Comparison of ENCODE assay signal across 8 cellular contexts in the genomic region with DNA sequence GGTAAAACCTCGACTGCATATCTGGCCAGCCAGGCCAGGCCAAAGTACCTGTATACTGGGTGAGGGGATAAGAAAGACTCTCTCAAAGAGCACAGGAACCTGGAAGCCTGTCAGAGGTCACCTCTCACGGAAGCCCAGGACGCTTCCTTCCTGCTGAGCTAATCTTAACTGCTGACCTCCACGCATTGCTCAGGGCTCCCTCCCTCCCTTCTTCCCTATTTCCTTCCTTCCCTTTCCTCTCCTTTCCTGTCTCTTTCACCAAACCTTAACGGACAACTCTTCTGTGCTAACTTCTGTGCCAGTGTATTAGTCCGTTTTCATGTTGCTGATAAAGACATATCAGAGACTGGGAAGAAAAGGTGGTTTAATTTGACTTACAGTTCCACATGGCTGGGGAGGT. TPM values are rescaled to one million over a fixed set of nuclear protein-coding genes. Genes with fewer than 3 reads are reported as not detected.
A peak's percentile ranks its signal among the peaks of the same experiment; 100 is the strongest.
DNase-seq lines count a peak whose midpoint lies in the region; ATAC-seq and TF ChIP-seq lines count a peak whose summit lies in the region.
"Had no signal": no experiment of that assay in that cellular context is flagged by ENCODE, and none has a peak within 500 bp of the region (broad histone marks: within the 10 kb centered on the region; RNA-seq: fewer than 3 reads in every experiment).

No MANE protein-coding gene starts in this region.

- no peak for DNase-seq in left ventricle myocardium inferior
- DNase-seq in Right ventricle myocardium inferior (ENCODE audit: missing footprints): no peak
- no peak for DNase-seq in stimulated activated effector memory CD8-positive, alpha-beta T cell treated with anti-CD3 and anti-CD28 coated beads, Interleukin-12 subunit alpha, Interleukin-12 subunit beta, amount 100 ng/mL, for 72 hours (ENCODE audit: low spot score in 2 of 2)
- DNase-seq in WERI-Rb-1: no peak
- DNase-seq: activated CD4-positive, CD25-positive, alpha-beta regulatory T cell treated with anti-CD3 and anti-CD28 coated beads, Interleukin-2, amount 50 U/mL, for 72 hours; BE2C; stimulated activated CD4-positive, alpha-beta T cell treated with anti-CD3 and anti-CD28 coated beads, Interleukin-4, amount 100 ng/mL, for 1 hour had no signal

- H3K27me3 ChIP-seq in left ventricle myocardium inferior (ENCODE audit: low read depth): no peaks in the 10 kb centered on the region
- no peaks in the 10 kb centered on the region for H3K27me3 ChIP-seq in WERI-Rb-1 (ENCODE audit: insufficient read depth, low read depth, severe bottlenecking)
- H3K27me3 ChIP-seq: vagina had no signal

- peak overlapping the region; percentile 10 for H3K4me3 Mint-ChIP-seq in stimulated activated effector memory CD8-positive, alpha-beta T cell treated with anti-CD3 and anti-CD28 coated beads, Interleukin-12 subunit alpha, Interleukin-12 subunit beta, amount 100 ng/mL, for 72 hours

- ATAC-seq in Right ventricle myocardium inferior: no peak
- no peak for ATAC-seq in stimulated activated effector memory CD8-positive, alpha-beta T cell treated with anti-CD3 and anti-CD28 coated beads, Interleukin-12 subunit alpha, Interleukin-12 subunit beta, amount 100 ng/mL, for 72 hours

- H3K4me1 ChIP-seq in left ventricle myocardium inferior: peaks cover 22% of the 10 kb centered on the region
- H3K4me1 ChIP-seq: vagina had no signal

- H3K27ac Mint-ChIP-seq in stimulated activated effector memory CD8-positive, alpha-beta T cell treated with anti-CD3 and anti-CD28 coated beads, Interleukin-12 subunit alpha, Interleukin-12 subunit beta, amount 100 ng/mL, for 72 hours: peak overlapping the region; percentile 53

- no peak overlapping the region for H3K4me3 ChIP-seq in left ventricle myocardium inferior
- no peak overlapping the region for H3K4me3 ChIP-seq in WERI-Rb-1 (ENCODE audit: low read depth, low read length)
- H3K4me3 ChIP-seq: vagina had no signal

- peak overlapping the region; percentile 81 for H3K27ac ChIP-seq in left ventricle myocardium inferior (replicated peaks)
- no peak overlapping the region for H3K27ac ChIP-seq in WERI-Rb-1
- H3K27ac ChIP-seq: vagina had no signal

- intact Hi-C loops in left ventricle myocardium inferior (cut with micrococcal nuclease) (no loop called here), Right ventricle myocardium inferior (cut with DNase I) (no loop called here)

- H3K9me3 ChIP-seq in left ventricle myocardium inferior (replicated peaks) (no peaks in the 10 kb centered on the region), WERI-Rb-1 (ENCODE audit: severe bottlenecking) (no peaks in the 10 kb centered on the region)
- H3K9me3 ChIP-seq: BE2C, vagina had no signal

- H3K36me3 ChIP-seq in left ventricle myocardium inferior (no peaks in the 10 kb centered on the region), WERI-Rb-1 (no peaks in the 10 kb centered on the region)
- H3K36me3 ChIP-seq: BE2C, vagina had no signal

- TF ChIP-seq CTCF in left ventricle myocardium inferior (IDR thresholded peaks at IDR 0.05; ENCODE audit: borderline replicate concordance) (no peak), WERI-Rb-1 (IDR thresholded peaks at IDR 0.05; ENCODE audit: low read depth, low read length) (no peak)

- no peaks in the 10 kb centered on the region for H3K36me3 Mint-ChIP-seq in stimulated activated effector memory CD8-positive, alpha-beta T cell treated with anti-CD3 and anti-CD28 coated beads, Interleukin-12 subunit alpha, Interleukin-12 subunit beta, amount 100 ng/mL, for 72 hours

- H3K4me1 Mint-ChIP-seq in stimulated activated effector memory CD8-positive, alpha-beta T cell treated with anti-CD3 and anti-CD28 coated beads, Interleukin-12 subunit alpha, Interleukin-12 subunit beta, amount 100 ng/mL, for 72 hours: peaks cover 64% of the 10 kb centered on the region

- H3K9me3 Mint-ChIP-seq in stimulated activated effector memory CD8-positive, alpha-beta T cell treated with anti-CD3 and anti-CD28 coated beads, Interleukin-12 subunit alpha, Interleukin-12 subunit beta, amount 100 ng/mL, for 72 hours: no peaks in the 10 kb centered on the region

RNA-seq across cellular contexts. Expression of a gene that starts 14.8 kb away (rescaled TPM):
- total RNA-seq in left ventricle myocardium inferior (not detected), Right ventricle myocardium inferior (0.27 TPM)
- total RNA-seq: vagina had no signal

RNA-seq across cellular contexts. Expression of a gene that starts 21.4 kb away (rescaled TPM):
- 6.4 TPM for total RNA-seq in left ventricle myocardium inferior
- 7.6 TPM for total RNA-seq in Right ventricle myocardium inferior

RNA-seq across cellular contexts. Expression of a gene that starts 29.3 kb away (rescaled TPM):
- 19.7 TPM for total RNA-seq in left ventricle myocardium inferior
- 17.2 TPM for total RNA-seq in Right ventricle myocardium inferior

RNA-seq across cellular contexts. Expression of a gene that starts 35.5 kb away (rescaled TPM):
- total RNA-seq in left ventricle myocardium inferior (75.0 TPM), Right ventricle myocardium inferior (67.2 TPM)

RNA-seq across cellular contexts. Expression of a gene that starts 36.0 kb away (rescaled TPM):
- 19.4 TPM for total RNA-seq in left ventricle myocardium inferior
- total RNA-seq in Right ventricle myocardium inferior: 18.8 TPM
